ENCODE assay signal across 19 cellular contexts in genomic region chr5:180334751-180335613, GRCh38.
"Had no signal": no experiment of that assay in that cellular context is flagged by ENCODE, and none has a peak within 500 bp of the region (broad histone marks: within the 10 kb centered on the region; RNA-seq: fewer than 3 reads in every experiment).

No MANE protein-coding gene starts in this region.

- H3K27me3 ChIP-seq: esophagus muscularis mucosa, hepatocyte, right atrium auricular region, thyroid gland had no signal

- H3K9me3 ChIP-seq: esophagus muscularis mucosa, left ventricle myocardium inferior, right atrium auricular region, thyroid gland had no signal

- H3K4me1 ChIP-seq: thyroid gland had no signal

- ATAC-seq: activated T-cell treated with anti-CD3 and anti-CD28 coated beads, Interleukin-2, amount 50 U/mL, for 72 hours; natural killer cell treated with Interleukin-12 subunit alpha and Interleukin-12 subunit beta and Interleukin-15 and Interleukin-18, amount 100 ng/mL, for 72 hours; stimulated activated effector memory CD8-positive, alpha-beta T cell treated with anti-CD3 and anti-CD28 coated beads, Interleukin-12 subunit alpha, Interleukin-12 subunit beta, amount 100 ng/mL, for 72 hours had no signal

- DNase-seq: activated B cell treated with CpG ODN at 0.5 μM for 24 hours; activated CD4-positive, alpha-beta T cell treated with anti-CD3 and anti-CD28 coated beads, Interleukin-2, amount 10 ng/mL, durations not matched to agents 24 days and 14 days; activated CD8-positive, alpha-beta memory T cell treated with anti-CD3 and anti-CD28 coated beads, Interleukin-2, amount 50 U/mL, for 48 hours; activated gamma-delta T cell treated with Interleukin-2 at 50 U/mL for 16 hours; activated T-cell treated with anti-CD3 and anti-CD28 coated beads, Interleukin-2, amount 50 U/mL, for 72 hours; amygdala; cortex of kidney; effector CD4-positive, alpha-beta T cell; islet precursor cell; left ventricle myocardium inferior; nucleus accumbens; stimulated activated CD4-positive, alpha-beta T cell treated with anti-CD3 and anti-CD28 coated beads, Interleukin-2, amount 100 ng/mL, for 24 hours; T-helper 2 cell; thyroid gland had no signal

- H3K4me3 ChIP-seq: esophagus muscularis mucosa, hepatocyte, left ventricle myocardium inferior, right atrium auricular region, thyroid gland had no signal

- H3K27ac ChIP-seq: hepatocyte, thyroid gland had no signal
